1 cellular context compared by ENCODE assay signal in genomic region chr22:37317698-37318210, GRCh38.
TF ChIP-seq lines count a peak whose summit lies in the region.

No MANE protein-coding gene starts in this region.

TF ChIP-seq in IMR-90, 13 proteins besides CTCF, POLR2A, EP300 and RAD21 (continued from another document):
- TF ChIP-seq, protein P1, sequence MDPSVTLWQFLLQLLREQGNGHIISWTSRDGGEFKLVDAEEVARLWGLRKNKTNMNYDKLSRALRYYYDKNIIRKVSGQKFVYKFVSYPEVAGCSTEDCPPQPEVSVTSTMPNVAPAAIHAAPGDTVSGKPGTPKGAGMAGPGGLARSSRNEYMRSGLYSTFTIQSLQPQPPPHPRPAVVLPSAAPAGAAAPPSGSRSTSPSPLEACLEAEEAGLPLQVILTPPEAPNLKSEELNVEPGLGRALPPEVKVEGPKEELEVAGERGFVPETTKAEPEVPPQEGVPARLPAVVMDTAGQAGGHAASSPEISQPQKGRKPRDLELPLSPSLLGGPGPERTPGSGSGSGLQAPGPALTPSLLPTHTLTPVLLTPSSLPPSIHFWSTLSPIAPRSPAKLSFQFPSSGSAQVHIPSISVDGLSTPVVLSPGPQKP (IDR thresholded peaks at IDR 0.05; ENCODE audit: borderline replicate concordance, low read depth, low read length): no peak
- no peak for TF ChIP-seq CEBPB (IDR thresholded peaks at IDR 0.05; ENCODE audit: low read depth, low read length)
- no peak for TF ChIP-seq MAZ (IDR thresholded peaks at IDR 0.05; ENCODE audit: borderline replicate concordance, low read depth, low read length)
- no peak for TF ChIP-seq MXI1 (IDR thresholded peaks at IDR 0.05; ENCODE audit: borderline replicate concordance, low read depth, low read length)
- no peak for TF ChIP-seq BHLHE40 (IDR thresholded peaks at IDR 0.05; ENCODE audit: low read depth, low read length)
